In genomic region chr3:108430540-108430939, GRCh38 we compare ENCODE assay signal across 20 cellular contexts.
"Had no signal": no experiment of that assay in that cellular context is flagged by ENCODE, and none has a peak within 500 bp of the region (broad histone marks: within the 10 kb centered on the region; RNA-seq: fewer than 3 reads in every experiment).

No MANE protein-coding gene starts in this region.

- H3K27ac ChIP-seq: breast epithelium, colonic mucosa, dorsolateral prefrontal cortex, esophagus squamous epithelium, gastroesophageal sphincter, lower lobe of right lung, neural progenitor cell, sigmoid colon, tibial artery had no signal

- H3K9ac ChIP-seq: neural progenitor cell had no signal

- H3K4me1 ChIP-seq: breast epithelium, colonic mucosa, esophagus squamous epithelium, gastroesophageal sphincter, lower lobe of right lung, neural progenitor cell, sigmoid colon, tibial artery had no signal

- H3K9me3 ChIP-seq: breast epithelium, colonic mucosa, esophagus squamous epithelium, gastroesophageal sphincter, lower lobe of right lung, tibial artery had no signal

- H3K27me3 ChIP-seq: breast epithelium, colonic mucosa, dorsolateral prefrontal cortex, esophagus squamous epithelium, gastroesophageal sphincter, neural progenitor cell, sigmoid colon, tibial artery had no signal

- ATAC-seq: activated T-cell treated with anti-CD3 and anti-CD28 coated beads, Interleukin-2, amount 50 U/mL, for 4 hours; gastroesophageal sphincter; left lobe of liver; lower lobe of right lung; naive thymus-derived CD8-positive, alpha-beta T cell; WTC11 had no signal

- H3K4me2 ChIP-seq: neural progenitor cell had no signal

- H2AFZ ChIP-seq: neural progenitor cell had no signal

- H3K36me3 ChIP-seq: breast epithelium, colonic mucosa, esophagus squamous epithelium, gastroesophageal sphincter, lower lobe of right lung, neural progenitor cell, sigmoid colon, tibial artery had no signal

- DNase-seq: activated CD8-positive, alpha-beta memory T cell treated with anti-CD3 and anti-CD28 coated beads, Interleukin-2, amount 50 U/mL, for 48 hours; activated naive CD4-positive, alpha-beta T cell treated with Interleukin-2 at 50 U/mL for 16 hours; activated T-cell treated with anti-CD3 and anti-CD28 coated beads, Interleukin-2, amount 50 U/mL, for 4 hours; anterior cingulate cortex; colonic mucosa; dorsolateral prefrontal cortex; esophagus squamous epithelium; head of caudate nucleus; lower lobe of right lung; naive thymus-derived CD8-positive, alpha-beta T cell; retina; sigmoid colon; stimulated activated CD4-positive, alpha-beta T cell treated with anti-CD3 and anti-CD28 coated beads, Interleukin-4, amount 100 ng/mL, for 1 hour; T-helper 9 cell; tibial artery had no signal

- H3K4me3 ChIP-seq: breast epithelium, colonic mucosa, dorsolateral prefrontal cortex, esophagus squamous epithelium, gastroesophageal sphincter, lower lobe of right lung, neural progenitor cell, sigmoid colon, tibial artery had no signal
